In genomic region chr11:115555336-115556090, GRCh38 we compare ENCODE assay signal across 28 cellular contexts. TPM values are rescaled to one million over a fixed set of nuclear protein-coding genes. Genes with fewer than 3 reads are reported as not detected.
"Had no signal": no experiment of that assay in that cellular context is flagged by ENCODE, and none has a peak within 500 bp of the region (broad histone marks: within the 10 kb centered on the region; RNA-seq: fewer than 3 reads in every experiment).

No MANE protein-coding gene starts in this region.

- H2AFZ ChIP-seq: neural progenitor cell had no signal

- H3K4me1 ChIP-seq: adrenal gland, right lobe of liver, uterus had no signal

- H3K4me2 ChIP-seq: neural progenitor cell had no signal

- H3K9me3 ChIP-seq: adrenal gland, heart right ventricle, right lobe of liver, thoracic aorta, uterus had no signal

- H3K9ac ChIP-seq: neural progenitor cell had no signal

- FAIRE-seq: TTC549 had no signal

- H3K4me3 ChIP-seq: adrenal gland, cardiac muscle cell, heart right ventricle, neural progenitor cell, right lobe of liver, skin epidermis, thoracic aorta, uterus had no signal

- DNase-seq: activated CD4-positive, alpha-beta T cell treated with anti-CD3 and anti-CD28 coated beads for 48 hours; activated CD4-positive, alpha-beta T cell treated with anti-CD3 and anti-CD28 coated beads, Interleukin-2, amount 50 U/mL, for 48 hours; activated CD8-positive, alpha-beta memory T cell treated with anti-CD3 and anti-CD28 coated beads for 24 hours; activated effector memory CD4-positive, alpha-beta T cell treated with anti-CD3 and anti-CD28 coated beads, Interleukin-2, amount 50 U/mL, for 16 hours; activated naive CD4-positive, alpha-beta T cell treated with anti-CD3 and anti-CD28 coated beads for 36 hours; activated naive CD8-positive, alpha-beta T cell treated with anti-CD3 and anti-CD28 coated beads for 36 hours; aorta; cortex of kidney; effector memory CD8-positive, alpha-beta T cell; erythroblast; heart right ventricle; midbrain; naive thymus-derived CD4-positive, alpha-beta T cell; right lobe of liver; stimulated activated CD4-positive, alpha-beta T cell treated with anti-CD3 and anti-CD28 coated beads, Interleukin-12 subunit alpha, Interleukin-12 subunit beta, amount 100 ng/mL, for 4 hours; stimulated activated CD4-positive, alpha-beta T cell treated with anti-CD3 and anti-CD28 coated beads, Interleukin-4, amount 100 ng/mL, for 1 hour; stimulated activated naive CD8-positive, alpha-beta T cell treated with anti-CD3 and anti-CD28 coated beads, Interleukin-15, Interleukin-2, amounts not matched to agents 100 U/mL and 50 U/mL, for 24 hours; trophoblast cell; uterus had no signal

- ATAC-seq: activated CD4-positive, CD25-positive, alpha-beta regulatory T cell treated with anti-CD3 and anti-CD28 coated beads, Interleukin-2, amount 50 U/mL, for 24 hours; effector memory CD8-positive, alpha-beta T cell; naive thymus-derived CD4-positive, alpha-beta T cell; stimulated activated naive CD8-positive, alpha-beta T cell treated with anti-CD3 and anti-CD28 coated beads, Interleukin-15, Interleukin-2, amounts not matched to agents 100 U/mL and 50 U/mL, for 24 hours had no signal

- H3K27ac ChIP-seq: adrenal gland, cardiac muscle cell, heart right ventricle, neural progenitor cell, right lobe of liver, skin epidermis, thoracic aorta, uterus, WERI-Rb-1 had no signal

- H3K36me3 ChIP-seq: adrenal gland, cardiac muscle cell, heart right ventricle, neural progenitor cell, right lobe of liver, thoracic aorta, uterus, WERI-Rb-1 had no signal

- H3K27me3 ChIP-seq: adrenal gland, cardiac muscle cell, neural progenitor cell, right lobe of liver, uterus had no signal

RNA-seq across cellular contexts. Expression of gene CADM1, which starts 51.3 kb away (rescaled TPM):
- total RNA-seq: activated naive CD8-positive, alpha-beta T cell treated with anti-CD3 and anti-CD28 coated beads for 36 hours; activated T-helper 1 cell treated with anti-CD3 and anti-CD28 coated beads, Interleukin-12 subunit alpha, Interleukin-12 subunit beta, Interleukin-2, Interleukin-4 antibody, amounts not matched to agents 30 ng/mL and 10 ng/mL and 1 ng/mL, durations not matched to agents 14 hours and 24 hours and 36 hours had no signal
